1 cellular context compared by ENCODE assay signal in genomic region chrX:19904778-19905367, GRCh38.
A peak's percentile ranks its signal among the peaks of the same experiment; 100 is the strongest.
TF ChIP-seq lines count a peak whose summit lies in the region.

No MANE protein-coding gene starts in this region.

TF ChIP-seq in HepG2, 621 proteins besides CTCF, POLR2A, EP300 and RAD21 (continued from another document):
- TF ChIP-seq ZHX2 (IDR thresholded peaks at IDR 0.05; ENCODE audit: low read depth), result no peak
- no peak for TF ChIP-seq ZHX2 (CRISPR knock-in tag; IDR thresholded peaks at IDR 0.05; ENCODE audit: borderline replicate concordance)
- TF ChIP-seq SMC3 (IDR thresholded peaks at IDR 0.05; ENCODE audit: low read length), result peak; percentile 56
- TF ChIP-seq ZNF296 (CRISPR knock-in tag; conservative IDR thresholded peaks at IDR 0.05), result no peak
- no peak for TF ChIP-seq ZBTB3 (CRISPR knock-in tag; IDR thresholded peaks at IDR 0.05; ENCODE audit: borderline replicate concordance, low read depth)
- TF ChIP-seq ZNF615 (CRISPR knock-in tag; IDR thresholded peaks at IDR 0.05; ENCODE audit: borderline replicate concordance), result no peak
- no peak for TF ChIP-seq UBTF (CRISPR knock-in tag; IDR thresholded peaks at IDR 0.05)
- TF ChIP-seq ZNF598 (CRISPR knock-in tag; IDR thresholded peaks at IDR 0.05; ENCODE audit: borderline replicate concordance), result no peak
- no peak for TF ChIP-seq ZNF362 (CRISPR knock-in tag; IDR thresholded peaks at IDR 0.05; ENCODE audit: borderline replicate concordance)
- TF ChIP-seq ISL2 (CRISPR knock-in tag; IDR thresholded peaks at IDR 0.05), result no peak
- TF ChIP-seq NPAS2 (CRISPR knock-in tag; IDR thresholded peaks at IDR 0.05; ENCODE audit: borderline replicate concordance), result no peak
- TF ChIP-seq REXO4 (CRISPR knock-in tag; IDR thresholded peaks at IDR 0.05; ENCODE audit: borderline replicate concordance), result no peak
- TF ChIP-seq SPEN (CRISPR knock-in tag; IDR thresholded peaks at IDR 0.05; ENCODE audit: low read depth), result no peak
- no peak for TF ChIP-seq ESRRA (CRISPR knock-in tag; IDR thresholded peaks at IDR 0.05; ENCODE audit: low read depth)
- peak; percentile 74 for TF ChIP-seq STAG1 (CRISPR knock-in tag; IDR thresholded peaks at IDR 0.05)
- no peak for TF ChIP-seq ZNF816 (CRISPR knock-in tag; IDR thresholded peaks at IDR 0.05; ENCODE audit: borderline replicate concordance)
- TF ChIP-seq ZNF766 (CRISPR knock-in tag; IDR thresholded peaks at IDR 0.05; ENCODE audit: borderline replicate concordance), result no peak
- TF ChIP-seq ZNF253 (CRISPR knock-in tag; IDR thresholded peaks at IDR 0.05; ENCODE audit: borderline replicate concordance), result no peak
- peak in 1 of 2 experiments; percentile 12; a peak in 1 of 4 replicates for TF ChIP-seq MAFK (conservative IDR thresholded peaks at IDR 0.05 in 1 of 2, IDR thresholded peaks at IDR 0.05 in 1 of 2; ENCODE audit: low read length in 2 of 2)
- no peak for TF ChIP-seq THYN1 (CRISPR knock-in tag; IDR thresholded peaks at IDR 0.05; ENCODE audit: borderline replicate concordance, low read depth)
- no peak for TF ChIP-seq TEAD3 (CRISPR knock-in tag; optimal IDR thresholded peaks at IDR 0.05; ENCODE audit: borderline replicate concordance)
